27 cellular contexts compared by ENCODE assay signal in genomic region chr7:133040617-133041016, GRCh38.
"Had no signal": no experiment of that assay in that cellular context is flagged by ENCODE, and none has a peak within 500 bp of the region (broad histone marks: within the 10 kb centered on the region; RNA-seq: fewer than 3 reads in every experiment).

No MANE protein-coding gene starts in this region.

- H3K27ac Mint-ChIP-seq: activated CD4-positive, alpha-beta T cell treated with anti-CD3 and anti-CD28 coated beads for 36 hours; activated naive CD4-positive, alpha-beta T cell treated with anti-CD3 and anti-CD28 coated beads for 36 hours; activated naive CD8-positive, alpha-beta T cell treated with anti-CD3 and anti-CD28 coated beads, Interleukin-2, amount 10 ng/mL, durations not matched to agents 7 days and 5 days; effector memory CD8-positive, alpha-beta T cell; natural killer cell; neural progenitor cell; stimulated activated effector memory CD8-positive, alpha-beta T cell treated with anti-CD3 and anti-CD28 coated beads, Interleukin-12 subunit alpha, Interleukin-12 subunit beta, amount 100 ng/mL, for 72 hours; stimulated activated naive CD8-positive, alpha-beta T cell treated with anti-CD3 and anti-CD28 coated beads, Interleukin-15, Interleukin-2, amounts not matched to agents 100 ng/mL and 50 ng/mL, for 24 hours; type B pancreatic cell had no signal

- H3K27me3 ChIP-seq: ascending aorta, brain microvascular endothelial cell, gastrocnemius medialis, neural progenitor cell, sigmoid colon, uterus had no signal

- H3K4me2 ChIP-seq: neural progenitor cell had no signal

- H3K4me1 ChIP-seq: ascending aorta, parathyroid adenoma, uterus had no signal

- H3K9me3 ChIP-seq: ascending aorta, gastrocnemius medialis, left ventricle myocardium inferior, psoas muscle, sigmoid colon, uterus had no signal

- H3K27me3 Mint-ChIP-seq: activated CD4-positive, alpha-beta T cell treated with anti-CD3 and anti-CD28 coated beads for 36 hours; activated naive CD8-positive, alpha-beta T cell treated with anti-CD3 and anti-CD28 coated beads, Interleukin-2, amount 10 ng/mL, durations not matched to agents 7 days and 5 days; effector memory CD8-positive, alpha-beta T cell; stimulated activated naive CD8-positive, alpha-beta T cell treated with anti-CD3 and anti-CD28 coated beads, Interleukin-15, Interleukin-2, amounts not matched to agents 100 ng/mL and 50 ng/mL, for 24 hours; type B pancreatic cell had no signal

- DNase-seq: activated CD4-positive, alpha-beta T cell treated with anti-CD3 and anti-CD28 coated beads for 36 hours; activated CD4-positive, alpha-beta T cell treated with anti-CD3 and anti-CD28 coated beads, Interleukin-2, amount 50 U/mL, for 4 hours; activated CD4-positive, CD25-positive, alpha-beta regulatory T cell; activated CD8-positive, alpha-beta memory T cell treated with anti-CD3 and anti-CD28 coated beads for 24 hours; activated effector memory CD4-positive, alpha-beta T cell treated with Interleukin-2 at 50 U/mL for 16 hours; activated naive CD4-positive, alpha-beta T cell treated with anti-CD3 and anti-CD28 coated beads for 36 hours; activated naive CD8-positive, alpha-beta T cell treated with anti-CD3 and anti-CD28 coated beads, Interleukin-2, amount 10 ng/mL, durations not matched to agents 7 days and 5 days; brain microvascular endothelial cell; cortex of kidney; effector memory CD8-positive, alpha-beta T cell; erythroblast; gastrocnemius medialis; glutamatergic neuron; left ventricle myocardium inferior; natural killer cell; occipital lobe; psoas muscle; sigmoid colon; small intestine; stimulated activated CD4-positive, alpha-beta T cell treated with anti-CD3 and anti-CD28 coated beads, Interleukin-4, amount 100 ng/mL, for 24 hours; uterus had no signal

- H3K9ac ChIP-seq: neural progenitor cell, parathyroid adenoma had no signal

- H3K36me3 Mint-ChIP-seq: natural killer cell; stimulated activated effector memory CD8-positive, alpha-beta T cell treated with anti-CD3 and anti-CD28 coated beads, Interleukin-12 subunit alpha, Interleukin-12 subunit beta, amount 100 ng/mL, for 72 hours had no signal

- H2AFZ ChIP-seq: neural progenitor cell, parathyroid adenoma had no signal

- ATAC-seq: activated CD4-positive, alpha-beta T cell treated with anti-CD3 and anti-CD28 coated beads for 36 hours; effector memory CD8-positive, alpha-beta T cell; gastrocnemius medialis; natural killer cell; psoas muscle; stimulated activated effector memory CD8-positive, alpha-beta T cell treated with anti-CD3 and anti-CD28 coated beads, Interleukin-12 subunit alpha, Interleukin-12 subunit beta, amount 100 ng/mL, for 72 hours had no signal

- H3K27ac ChIP-seq: ascending aorta, brain microvascular endothelial cell, gastrocnemius medialis, left ventricle myocardium inferior, neural progenitor cell, parathyroid adenoma, psoas muscle, sigmoid colon, uterus had no signal

- H3K9me3 Mint-ChIP-seq: activated naive CD4-positive, alpha-beta T cell treated with anti-CD3 and anti-CD28 coated beads for 36 hours; activated naive CD8-positive, alpha-beta T cell treated with anti-CD3 and anti-CD28 coated beads, Interleukin-2, amount 10 ng/mL, durations not matched to agents 7 days and 5 days; effector memory CD8-positive, alpha-beta T cell; natural killer cell; neural progenitor cell; stimulated activated effector memory CD8-positive, alpha-beta T cell treated with anti-CD3 and anti-CD28 coated beads, Interleukin-12 subunit alpha, Interleukin-12 subunit beta, amount 100 ng/mL, for 72 hours; stimulated activated naive CD8-positive, alpha-beta T cell treated with anti-CD3 and anti-CD28 coated beads, Interleukin-15, Interleukin-2, amounts not matched to agents 100 ng/mL and 50 ng/mL, for 24 hours; type B pancreatic cell had no signal

- H3K4me3 Mint-ChIP-seq: activated CD4-positive, alpha-beta T cell treated with anti-CD3 and anti-CD28 coated beads for 36 hours; activated naive CD4-positive, alpha-beta T cell treated with anti-CD3 and anti-CD28 coated beads for 36 hours; activated naive CD8-positive, alpha-beta T cell treated with anti-CD3 and anti-CD28 coated beads, Interleukin-2, amount 10 ng/mL, durations not matched to agents 7 days and 5 days; effector memory CD8-positive, alpha-beta T cell; natural killer cell; neural progenitor cell; stimulated activated effector memory CD8-positive, alpha-beta T cell treated with anti-CD3 and anti-CD28 coated beads, Interleukin-12 subunit alpha, Interleukin-12 subunit beta, amount 100 ng/mL, for 72 hours; stimulated activated naive CD8-positive, alpha-beta T cell treated with anti-CD3 and anti-CD28 coated beads, Interleukin-15, Interleukin-2, amounts not matched to agents 100 ng/mL and 50 ng/mL, for 24 hours; type B pancreatic cell had no signal
